15 cellular contexts compared by ENCODE assay signal in the genomic region with DNA sequence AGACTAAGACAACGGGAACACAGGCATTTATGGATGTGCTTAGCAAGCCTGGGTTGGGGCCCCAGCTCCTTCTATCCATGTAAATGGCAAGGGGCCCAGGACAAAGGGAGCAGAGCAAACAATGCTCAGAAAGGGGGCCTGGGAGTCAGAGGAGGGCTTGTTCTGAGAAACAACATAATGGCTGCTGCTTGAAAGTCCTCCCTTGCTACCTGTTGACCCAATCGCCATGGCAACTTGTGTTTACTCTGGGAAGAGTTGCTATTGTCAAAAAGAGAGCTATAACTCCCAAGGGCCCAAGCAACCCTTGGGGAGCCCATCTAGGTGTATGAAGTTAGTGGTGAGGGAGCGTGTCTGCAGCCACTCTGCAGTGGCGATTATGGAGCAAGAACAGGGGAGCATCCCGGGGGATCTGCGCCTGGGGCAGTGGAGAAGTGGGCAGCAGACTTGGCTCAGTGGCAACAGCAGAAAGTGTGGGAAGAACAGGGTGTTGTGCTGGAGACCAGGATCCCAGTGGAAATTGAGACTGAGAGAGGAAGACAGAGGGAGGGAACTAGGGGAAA.
DNase-seq lines count a peak whose midpoint lies in the region; TF ChIP-seq lines count a peak whose summit lies in the region.
"Had no signal": no experiment of that assay in that cellular context is flagged by ENCODE, and none has a peak within 500 bp of the region (broad histone marks: within the 10 kb centered on the region; RNA-seq: fewer than 3 reads in every experiment).

No MANE protein-coding gene starts in this region.

- DNase-seq in NCI-H146 (lab: John Stamatoyannopoulos, UW) (peak; percentile 26), NCI-H146 treated with DMSO at 0.1 percent for 48 hours (lab: John Stamatoyannopoulos, UW; ENCODE audit: unreplicated experiment) (no peak), NCI-H69 (lab: John Stamatoyannopoulos, UW) (peak; percentile 66), type B pancreatic cell (ENCODE audit: extremely low spot score, unreplicated experiment) (peak; percentile 52), mesothelial cell of epicardium (ENCODE audit: low spot score in 2 of 2, unreplicated experiment in 2 of 2) (no peak)
- DNase-seq in activated CD4-positive, alpha-beta memory T cell treated with anti-CD3 and anti-CD28 coated beads, Interleukin-2, amount 10 ng/mL, durations not matched to agents 7 days and 5 days: no peak
- DNase-seq in activated T-cell treated with anti-CD3 and anti-CD28 coated beads, Interleukin-2, amount 50 U/mL, for 48 hours: no peak
- DNase-seq: C1 segment of cervical spinal cord, DMS153, HCEC 1CT, NCI-H2029, NCI-H446, SHP77 had no signal

- POLR2A ChIA-PET in activated CD4-positive, alpha-beta memory T cell treated with anti-CD3 and anti-CD28 coated beads, Interleukin-2, amount 10 ng/mL, durations not matched to agents 7 days and 5 days (lab: Charles Lee): no interaction called here

- peaks cover 8% of the 10 kb centered on the region for H3K9me3 Mint-ChIP-seq in type B pancreatic cell
- H3K9me3 Mint-ChIP-seq in activated CD4-positive, alpha-beta memory T cell treated with anti-CD3 and anti-CD28 coated beads, Interleukin-2, amount 10 ng/mL, durations not matched to agents 7 days and 5 days: no peaks in the 10 kb centered on the region
- peaks cover 10% of the 10 kb centered on the region for H3K9me3 Mint-ChIP-seq in mesothelial cell of epicardium

- H3K27me3 Mint-ChIP-seq in type B pancreatic cell (peaks cover 7% of the 10 kb centered on the region), mesothelial cell of epicardium (ENCODE audit: low read depth) (peaks cover 50% of the 10 kb centered on the region)
- H3K27me3 Mint-ChIP-seq in activated CD4-positive, alpha-beta memory T cell treated with anti-CD3 and anti-CD28 coated beads, Interleukin-2, amount 10 ng/mL, durations not matched to agents 7 days and 5 days: peaks cover 13% of the 10 kb centered on the region

- TF ChIP-seq CTCF in type B pancreatic cell (conservative IDR thresholded peaks at IDR 0.05) (no peak), mesothelial cell of epicardium (IDR thresholded peaks at IDR 0.05; ENCODE audit: unreplicated experiment) (no peak)

- H3K4me1 Mint-ChIP-seq in type B pancreatic cell (ENCODE audit: unreplicated experiment) (peaks cover 10% of the 10 kb centered on the region), mesothelial cell of epicardium (no peaks in the 10 kb centered on the region)
- no peaks in the 10 kb centered on the region for H3K4me1 Mint-ChIP-seq in activated CD4-positive, alpha-beta memory T cell treated with anti-CD3 and anti-CD28 coated beads, Interleukin-2, amount 10 ng/mL, durations not matched to agents 7 days and 5 days

- H3K36me3 Mint-ChIP-seq in type B pancreatic cell (no peaks in the 10 kb centered on the region), mesothelial cell of epicardium (no peaks in the 10 kb centered on the region)
- no peaks in the 10 kb centered on the region for H3K36me3 Mint-ChIP-seq in activated CD4-positive, alpha-beta memory T cell treated with anti-CD3 and anti-CD28 coated beads, Interleukin-2, amount 10 ng/mL, durations not matched to agents 7 days and 5 days (ENCODE audit: low read depth)
- H3K36me3 Mint-ChIP-seq: IgD-negative memory B cell had no signal

- H3K4me3 ChIP-seq in iPS-18a (ENCODE audit: low read length): no peak overlapping the region

- peaks cover 34% of the 10 kb centered on the region for H3K4me1 ChIP-seq in iPS-18a (ENCODE audit: control insufficient read depth, low read depth, low read length)

- H3K9me3 ChIP-seq in iPS-18a (ENCODE audit: control insufficient read depth, low read depth, low read length): no peaks in the 10 kb centered on the region

- CTCF ChIA-PET in activated CD4-positive, alpha-beta memory T cell treated with anti-CD3 and anti-CD28 coated beads, Interleukin-2, amount 10 ng/mL, durations not matched to agents 7 days and 5 days (lab: Charles Lee): no interaction called here

- H3K36me3 ChIP-seq in iPS-18a (ENCODE audit: control insufficient read depth, low read depth, low read length): no peaks in the 10 kb centered on the region

- peak overlapping the region; percentile 24 for H3K9ac ChIP-seq in iPS-18a (ENCODE audit: low read length)

- H3K27me3 ChIP-seq in iPS-18a (ENCODE audit: control insufficient read depth, insufficient read depth, low read length): no peaks in the 10 kb centered on the region

- H3K27ac ChIP-seq in iPS-18a (ENCODE audit: low read length): peak overlapping the region; percentile 15

- H3K27ac Mint-ChIP-seq in type B pancreatic cell: no peak overlapping the region
- H3K27ac Mint-ChIP-seq in activated CD4-positive, alpha-beta memory T cell treated with anti-CD3 and anti-CD28 coated beads, Interleukin-2, amount 10 ng/mL, durations not matched to agents 7 days and 5 days: no peak overlapping the region
- no peak overlapping the region for H3K27ac Mint-ChIP-seq in mesothelial cell of epicardium

- H3K4me3 Mint-ChIP-seq in type B pancreatic cell: no peak overlapping the region
- H3K4me3 Mint-ChIP-seq in activated CD4-positive, alpha-beta memory T cell treated with anti-CD3 and anti-CD28 coated beads, Interleukin-2, amount 10 ng/mL, durations not matched to agents 7 days and 5 days: no peak overlapping the region
- H3K4me3 Mint-ChIP-seq in mesothelial cell of epicardium: no peak overlapping the region
- H3K4me3 Mint-ChIP-seq: IgD-negative memory B cell had no signal

Comparison
In these comparisons a context has a peak if more than half of its experiments do, and no peak if none do; other contexts are left out.
1. DNase-seq: peak in NCI-H146 (single experiment), NCI-H69 (single experiment) and type B pancreatic cell (single experiment); none in NCI-H146 treated with DMSO at 0.1 percent for 48 hours (single experiment), activated CD4-positive, alpha-beta memory T cell treated with anti-CD3 and anti-CD28 coated beads, Interleukin-2, amount 10 ng/mL, durations not matched to agents 7 days and 5 days (single experiment), mesothelial cell of epicardium (0 of 2) and activated T-cell treated with anti-CD3 and anti-CD28 coated beads, Interleukin-2, amount 50 U/mL, for 48 hours (0 of 2).